Comparison of ENCODE assay signal across 17 cellular contexts in the genomic region with DNA sequence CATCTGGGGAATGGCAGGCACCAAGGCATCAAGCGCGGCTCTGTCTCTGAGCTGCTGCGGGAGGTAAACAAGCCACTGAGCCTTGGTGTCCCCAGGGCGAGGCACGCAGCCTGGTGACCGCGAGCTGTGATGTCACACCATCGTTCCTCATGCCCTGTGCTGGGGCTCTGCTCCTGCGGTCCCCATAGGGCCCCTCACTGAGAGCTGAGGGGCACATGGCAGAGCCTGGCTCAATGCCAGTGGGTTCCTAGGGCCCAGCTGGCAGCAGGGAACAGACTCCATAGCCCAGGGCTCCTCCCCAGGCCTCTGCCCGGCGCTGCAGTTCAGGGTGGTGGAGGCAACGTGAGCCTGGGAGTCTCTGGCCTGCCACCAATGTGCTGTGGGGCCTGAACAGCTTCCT. TPM values are rescaled to one million over a fixed set of nuclear protein-coding genes. Genes with fewer than 3 reads are reported as not detected.
A peak's percentile ranks its signal among the peaks of the same experiment; 100 is the strongest.
DNase-seq lines count a peak whose midpoint lies in the region; ATAC-seq and TF ChIP-seq lines count a peak whose summit lies in the region.
"Had no signal": no experiment of that assay in that cellular context is flagged by ENCODE, and none has a peak within 500 bp of the region (broad histone marks: within the 10 kb centered on the region; RNA-seq: fewer than 3 reads in every experiment).

No MANE protein-coding gene starts in this region.

- H3K4me2 ChIP-seq in SK-N-SH (no peak overlapping the region), HCT116 (ENCODE audit: low read length) (peak overlapping the region; percentile 57; the same call in 1 of the 2 replicates)
- H3K4me2 ChIP-seq: KMS-11 had no signal

- TF ChIP-seq EP300 in SK-N-SH (IDR thresholded peaks at IDR 0.05; ENCODE audit: borderline replicate concordance in 1 of 2, low read depth in 1 of 2, low read length in 1 of 2): no peak

- CTCF ChIA-PET in SK-N-SH (lab: Yijun Ruan, JAX) (interaction anchor here (1.0 to 5.2 kb wide), 13 partner anchors 8 to 200 kb away, joined by 3 to 32 read pairs (median 4); no protein-coding TSS in a partner anchor), HCT116 (lab: Charles Lee) (no interaction called here), RWPE1 (lab: Yijun Ruan, JAX) (interaction anchor here (0.6 to 0.8 kb wide), 3 partner anchors 168 to 221 kb away, joined by 3 to 4 read pairs (median 3); no protein-coding TSS in a partner anchor)

- H3K4me3 ChIP-seq in SK-N-SH (ENCODE audit: low read depth in 2 of 2, low read length in 1 of 2): no peak overlapping the region
- no peak overlapping the region for H3K4me3 ChIP-seq in HCT116 (replicated peaks in 1 of 2; ENCODE audit: low read depth in 1 of 2, low read length in 2 of 2)
- no peak overlapping the region for H3K4me3 ChIP-seq in WERI-Rb-1 (ENCODE audit: low read depth, low read length)
- H3K4me3 ChIP-seq: SJSA1 had no signal

- intact Hi-C loops in HCT116 (cut with micrococcal nuclease): no loop called here

- no TSS peak for BruUV-seq in HCT116 (replicated peaks; lab: Mats Ljungman, UMichigan)

- H3K9me3 ChIP-seq in SK-N-SH: no peaks in the 10 kb centered on the region
- no peaks in the 10 kb centered on the region for H3K9me3 ChIP-seq in HCT116 (ENCODE audit: control insufficient read depth in 1 of 2, insufficient read depth in 1 of 2, low read depth in 1 of 2, low read length in 2 of 2)
- no peaks in the 10 kb centered on the region for H3K9me3 ChIP-seq in WERI-Rb-1 (ENCODE audit: severe bottlenecking)
- H3K9me3 ChIP-seq: SJSA1 had no signal

- H3K36me3 ChIP-seq in SK-N-SH (replicated peaks in 1 of 2; ENCODE audit: control insufficient read depth in 1 of 2, insufficient read depth in 2 of 2, low read length in 1 of 2) (peaks cover 0 to 11% of the 10 kb centered on the region in 2 experiments), HCT116 (ENCODE audit: control insufficient read depth in 1 of 2, insufficient read depth in 2 of 2, low read length in 2 of 2) (no peaks in the 10 kb centered on the region; a peak in 1 of 4 replicates), WERI-Rb-1 (peaks cover 8% of the 10 kb centered on the region)

- RAD21 ChIA-PET in HCT116 (lab: Charles Lee; ENCODE audit: low non-redundant PET in 1 of 2, low total read pairs in 2 of 2, uncharacterized antibody in 2 of 2, unreplicated experiment in 2 of 2): interaction anchor here in 1 of 2 experiments (1.2 kb wide), 1 partner anchor 273 kb away, joined by 3 read pairs; no protein-coding TSS in a partner anchor

- TF ChIP-seq CTCF in SK-N-SH (IDR thresholded peaks at IDR 0.05) (no peak), HCT116 (IDR thresholded peaks at IDR 0.05 in 2 of 3, conservative IDR thresholded peaks at IDR 0.05 in 1 of 3; ENCODE audit: borderline replicate concordance in 1 of 3, insufficient read depth in 1 of 3, low read depth in 2 of 3, low read length in 2 of 3) (no peak), RWPE1 (conservative IDR thresholded peaks at IDR 0.05; ENCODE audit: low read depth) (no peak), WERI-Rb-1 (IDR thresholded peaks at IDR 0.05; ENCODE audit: low read depth, low read length) (no peak)

- H3K27me3 ChIP-seq in SK-N-SH (ENCODE audit: insufficient read depth) (no peaks in the 10 kb centered on the region), HCT116 (ENCODE audit: insufficient read depth, low read length) (no peaks in the 10 kb centered on the region), WERI-Rb-1 (ENCODE audit: insufficient read depth, low read depth, severe bottlenecking) (no peaks in the 10 kb centered on the region)
- H3K27me3 ChIP-seq: SJSA1 had no signal

- H2AFZ ChIP-seq in SK-N-SH (ENCODE audit: low read depth) (no peak overlapping the region), HCT116 (ENCODE audit: low read depth, low read length, poor library complexity, severe bottlenecking) (no peak overlapping the region)

- no peaks in the 10 kb centered on the region for H3F3A ChIP-seq in SK-N-SH (replicated peaks; ENCODE audit: insufficient read depth)

- no peak for TF ChIP-seq POLR2A in HCT116 (IDR thresholded peaks at IDR 0.05; ENCODE audit: borderline replicate concordance, extremely low read depth, insufficient read depth, insufficient read length)

- no peak for TF ChIP-seq RAD21 in SK-N-SH (IDR thresholded peaks at IDR 0.05; ENCODE audit: low read length)
- no peak for TF ChIP-seq RAD21 in HCT116 (IDR thresholded peaks at IDR 0.05; ENCODE audit: low read depth)

- H3K27ac ChIP-seq in SK-N-SH (ENCODE audit: low read depth in 2 of 2, low read length in 1 of 2): peak overlapping the region in 1 of 2 experiments; percentile 78; a peak in 2 of 4 replicates
- H3K27ac ChIP-seq in HCT116 (ENCODE audit: low read depth, low read length): no peak overlapping the region
- H3K27ac ChIP-seq in RWPE1: peak overlapping the region; percentile 66
- H3K27ac ChIP-seq in WERI-Rb-1: no peak overlapping the region
- H3K27ac ChIP-seq: KMS-11, SJSA1 had no signal

- H3K79me2 ChIP-seq in SK-N-SH (ENCODE audit: insufficient read depth) (no peaks in the 10 kb centered on the region), HCT116 (ENCODE audit: insufficient read depth, low read length) (no peaks in the 10 kb centered on the region)

- H4K20me1 ChIP-seq in SK-N-SH (ENCODE audit: insufficient read depth) (no peaks in the 10 kb centered on the region), HCT116 (ENCODE audit: insufficient read depth) (no peaks in the 10 kb centered on the region)

- DNase-seq in SK-N-SH: peak; percentile 73
- DNase-seq in HCT116 (ENCODE audit: low read depth, low spot score): no peak
- no peak for DNase-seq in RWPE1 (ENCODE audit: low spot score)
- no peak for DNase-seq in WERI-Rb-1
- no peak for DNase-seq in T-helper 2 cell
- DNase-seq: NCI-H1092; NCI-H510A treated with DMSO at 0.1 percent for 48 hours; NK-92 treated with Interleukin-12 subunit alpha and Interleukin-12 subunit beta, amount 100 ng/mL, for 24 hours; OCI-M1; RPMI8226; T-cell had no signal

- WGBS in SK-N-SH (ENCODE audit: low lambda C conversion rate): 83% methylated on average over 6 of the region's 12 CpGs

- H3K9me2 ChIP-seq in SK-N-SH (no peaks in the 10 kb centered on the region), HCT116 (ENCODE audit: insufficient read depth) (no peaks in the 10 kb centered on the region)

- H3K9ac ChIP-seq in SK-N-SH: no peak overlapping the region
- H3K9ac ChIP-seq in HCT116 (ENCODE audit: low read length): no peak overlapping the region
- H3K9ac ChIP-seq: KMS-11 had no signal

- H3K4me1 ChIP-seq in SK-N-SH (ENCODE audit: control insufficient read depth in 1 of 2, insufficient read depth in 2 of 2, low read depth in 1 of 2, low read length in 1 of 2): peaks cover 0 to 34% of the 10 kb centered on the region in 2 experiments; a peak in 1 of 4 replicates
- peaks cover 11 to 18% of the 10 kb centered on the region in 2 experiments for H3K4me1 ChIP-seq in HCT116 (ENCODE audit: control insufficient read depth in 1 of 2, insufficient read depth in 2 of 2, low read length in 2 of 2)

- POLR2A ChIA-PET in SK-N-SH (lab: Yijun Ruan, JAX): interaction anchor here (0.9 to 7.1 kb wide), 8 partner anchors 12 to 238 kb away, joined by 3 to 57 read pairs (median 4); no protein-coding TSS in a partner anchor
- POLR2A ChIA-PET in HCT116 (lab: Charles Lee): no interaction called here
- POLR2A ChIA-PET in RWPE1 (lab: Yijun Ruan, JAX; ENCODE audit: low non-redundant PET): interaction anchor here (0.5 kb wide), 1 partner anchor 211 kb away, joined by 4 read pairs; no protein-coding TSS in a partner anchor

- ATAC-seq in SK-N-SH treated with all-trans-retinoic acid at 6 μM for 48 hours (no peak; the same call in 2 of the 3 replicates), HCT116 (no peak), GM21576 (IDR thresholded peaks at IDR 0.05; ENCODE audit: unreplicated experiment) (no peak)
- ATAC-seq: T-cell had no signal

TF ChIP-seq in SK-N-SH, 30 proteins besides CTCF, POLR2A, EP300 and RAD21 (continues in another document):
- no peak for TF ChIP-seq NRF1 (IDR thresholded peaks at IDR 0.05; ENCODE audit: low read depth, low read length)
- TF ChIP-seq, protein P1, sequence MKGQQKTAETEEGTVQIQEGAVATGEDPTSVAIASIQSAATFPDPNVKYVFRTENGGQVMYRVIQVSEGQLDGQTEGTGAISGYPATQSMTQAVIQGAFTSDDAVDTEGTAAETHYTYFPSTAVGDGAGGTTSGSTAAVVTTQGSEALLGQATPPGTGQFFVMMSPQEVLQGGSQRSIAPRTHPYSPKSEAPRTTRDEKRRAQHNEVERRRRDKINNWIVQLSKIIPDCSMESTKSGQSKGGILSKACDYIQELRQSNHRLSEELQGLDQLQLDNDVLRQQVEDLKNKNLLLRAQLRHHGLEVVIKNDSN (IDR thresholded peaks at IDR 0.05; ENCODE audit: borderline replicate concordance, low read depth): no peak

TF ChIP-seq in SK-N-SH treated with all-trans-retinoic acid at 6 μM for 48 hours, 23 proteins besides CTCF, POLR2A, EP300 and RAD21 (continues in another document):
- TF ChIP-seq GLIS3 (CRISPR knock-in tag; IDR thresholded peaks at IDR 0.05) (no peak), RARB (CRISPR knock-in tag; IDR thresholded peaks at IDR 0.05) (no peak), ZC3H10 (CRISPR knock-in tag; IDR thresholded peaks at IDR 0.05) (no peak)

TF ChIP-seq in HCT116, 20 proteins besides CTCF, POLR2A, EP300 and RAD21:
- TF ChIP-seq CBX3 (IDR thresholded peaks at IDR 0.05; ENCODE audit: low read depth): no peak
- no peak for TF ChIP-seq TCF7L2 (IDR thresholded peaks at IDR 0.05; ENCODE audit: borderline replicate concordance, extremely low read depth, insufficient read depth, insufficient read length)
- no peak for TF ChIP-seq FOSL1 (IDR thresholded peaks at IDR 0.05; ENCODE audit: low read depth)
- TF ChIP-seq ZNF274 (IDR thresholded peaks at IDR 0.05; ENCODE audit: low read depth, low read length): no peak
- TF ChIP-seq EZH2 (IDR thresholded peaks at IDR 0.05): no peak
- no peak for TF ChIP-seq JUND (IDR thresholded peaks at IDR 0.05)
- TF ChIP-seq EGR1 (IDR thresholded peaks at IDR 0.05; ENCODE audit: low read depth): no peak

RNA-seq across cellular contexts. Expression of a gene that starts 22.6 kb away (rescaled TPM):
- polyA plus RNA-seq in SK-N-SH (2012; rRNA removed): 5.6 and 11.7 TPM in 2 replicates
- 9.8 and 22.7 TPM in 2 replicates for polyA plus RNA-seq in SK-N-SH (2012; cell fraction: cytosol; rRNA removed)
- polyA plus RNA-seq in SK-N-SH (2012; cell fraction: nucleus; rRNA removed): 6.0 and 15.7 TPM in 2 replicates
- not detected for total RNA-seq in HCT116 (2021; ENCODE audit: unreplicated experiment)
- 0.09 TPM in 1 of 2 replicates, not detected in the other for polyA plus RNA-seq in HCT116 (2012)
- total RNA-seq: Daoy, H4, SJSA1 had no signal
